Comparison of ENCODE assay signal across 21 cellular contexts in genomic region chr4:112655270-112655669, GRCh38. TPM values are rescaled to one million over a fixed set of nuclear protein-coding genes. Genes with fewer than 3 reads are reported as not detected.
DNase-seq lines count a peak whose midpoint lies in the region; ATAC-seq lines count a peak whose summit lies in the region.
"Had no signal": no experiment of that assay in that cellular context is flagged by ENCODE, and none has a peak within 500 bp of the region (broad histone marks: within the 10 kb centered on the region; RNA-seq: fewer than 3 reads in every experiment).

No MANE protein-coding gene starts in this region.

- ATAC-seq in activated naive CD8-positive, alpha-beta T cell treated with anti-CD3 and anti-CD28 coated beads, Interleukin-2, amount 10 ng/mL, durations not matched to agents 7 days and 5 days (ENCODE audit: low read depth) = no peak
- ATAC-seq in HG03159 (IDR thresholded peaks at IDR 0.05; ENCODE audit: unreplicated experiment) = no peak
- ATAC-seq: PC-3, SK-N-SH treated with all-trans-retinoic acid at 6 μM for 48 hours had no signal

- H3K27me3 ChIP-seq in Karpas-422 (ENCODE audit: low read length) = no peaks in the 10 kb centered on the region
- H3K27me3 ChIP-seq in iPS-18a (ENCODE audit: control insufficient read depth, insufficient read depth, low read length) = no peaks in the 10 kb centered on the region
- H3K27me3 ChIP-seq in HAP-1 (ENCODE audit: low read depth) = no peaks in the 10 kb centered on the region
- H3K27me3 ChIP-seq: SJCRH30 had no signal

- H3K9me2 ChIP-seq in Karpas-422 (replicated peaks; ENCODE audit: insufficient read depth, low read length) = no peaks in the 10 kb centered on the region

- H3K36me3 Mint-ChIP-seq in activated naive CD8-positive, alpha-beta T cell treated with anti-CD3 and anti-CD28 coated beads, Interleukin-2, amount 10 ng/mL, durations not matched to agents 7 days and 5 days = peaks cover 24% of the 10 kb centered on the region
- peaks cover 9% of the 10 kb centered on the region for H3K36me3 Mint-ChIP-seq in activated naive CD8-positive, alpha-beta T cell treated with anti-CD3 and anti-CD28 coated beads for 36 hours

- no peaks in the 10 kb centered on the region for H3K27me3 Mint-ChIP-seq in activated naive CD8-positive, alpha-beta T cell treated with anti-CD3 and anti-CD28 coated beads, Interleukin-2, amount 10 ng/mL, durations not matched to agents 7 days and 5 days
- H3K27me3 Mint-ChIP-seq in activated naive CD8-positive, alpha-beta T cell treated with anti-CD3 and anti-CD28 coated beads for 36 hours = no peaks in the 10 kb centered on the region

- no peaks in the 10 kb centered on the region for H3K9me3 Mint-ChIP-seq in activated naive CD8-positive, alpha-beta T cell treated with anti-CD3 and anti-CD28 coated beads, Interleukin-2, amount 10 ng/mL, durations not matched to agents 7 days and 5 days
- H3K9me3 Mint-ChIP-seq in activated naive CD8-positive, alpha-beta T cell treated with anti-CD3 and anti-CD28 coated beads for 36 hours = no peaks in the 10 kb centered on the region

- no peaks in the 10 kb centered on the region for H3K9me3 ChIP-seq in Karpas-422 (ENCODE audit: low read length)
- no peaks in the 10 kb centered on the region for H3K9me3 ChIP-seq in iPS-18a (ENCODE audit: control insufficient read depth, low read depth, low read length)
- no peaks in the 10 kb centered on the region for H3K9me3 ChIP-seq in HAP-1
- H3K9me3 ChIP-seq: SJCRH30 had no signal

- H3K4me1 Mint-ChIP-seq in activated naive CD8-positive, alpha-beta T cell treated with anti-CD3 and anti-CD28 coated beads, Interleukin-2, amount 10 ng/mL, durations not matched to agents 7 days and 5 days = no peaks in the 10 kb centered on the region
- H3K4me1 Mint-ChIP-seq in activated naive CD8-positive, alpha-beta T cell treated with anti-CD3 and anti-CD28 coated beads for 36 hours = no peaks in the 10 kb centered on the region

- H3K36me3 ChIP-seq in Karpas-422 (ENCODE audit: insufficient read depth, low read length) (peaks cover 72% of the 10 kb centered on the region), iPS-18a (ENCODE audit: control insufficient read depth, low read depth, low read length) (peaks cover 15% of the 10 kb centered on the region), HAP-1 (replicated peaks) (peaks cover 23% of the 10 kb centered on the region)

- H3K27ac ChIP-seq in Karpas-422 (ENCODE audit: low read length) = no peak overlapping the region
- H3K27ac ChIP-seq in iPS-18a (ENCODE audit: low read length) = peak overlapping the region; percentile 68
- H3K27ac ChIP-seq: SJCRH30 had no signal

- no peak overlapping the region for H3K4me2 ChIP-seq in Karpas-422 (ENCODE audit: low read depth, low read length, poor library complexity, severe bottlenecking)

- no peak overlapping the region for H2AFZ ChIP-seq in Karpas-422 (ENCODE audit: low read length)

- no peak for DNase-seq in activated naive CD8-positive, alpha-beta T cell treated with anti-CD3 and anti-CD28 coated beads, Interleukin-2, amount 10 ng/mL, durations not matched to agents 7 days and 5 days
- DNase-seq in activated naive CD8-positive, alpha-beta T cell treated with anti-CD3 and anti-CD28 coated beads for 36 hours = no peak
- DNase-seq in Karpas-422 = peak; percentile 6
- DNase-seq in COR-L47 (lab: John Stamatoyannopoulos, UW) = no peak
- no peak for DNase-seq in HAP-1 (ENCODE audit: low spot score in 2 of 2)
- no peak for DNase-seq in NCI-H524 (lab: John Stamatoyannopoulos, UW)
- DNase-seq: 8988T; ACHN; IMR-90; KG1; MM.1S; NCI-H2029; NCI-H446; NCI-H526; NCI-H82; NK-92 treated with Interleukin-12 subunit alpha and Interleukin-12 subunit beta, amount 100 ng/mL, for 24 hours; PC-3; SJCRH30 had no signal

- POLR2A ChIA-PET in activated naive CD8-positive, alpha-beta T cell treated with anti-CD3 and anti-CD28 coated beads, Interleukin-2, amount 10 ng/mL, durations not matched to agents 7 days and 5 days (lab: Charles Lee) = no interaction called here

- H3K4me3 Mint-ChIP-seq in activated naive CD8-positive, alpha-beta T cell treated with anti-CD3 and anti-CD28 coated beads, Interleukin-2, amount 10 ng/mL, durations not matched to agents 7 days and 5 days = no peak overlapping the region
- H3K4me3 Mint-ChIP-seq in activated naive CD8-positive, alpha-beta T cell treated with anti-CD3 and anti-CD28 coated beads for 36 hours = no peak overlapping the region

- H4K20me1 ChIP-seq in Karpas-422 (ENCODE audit: insufficient read depth, low read depth, low read length) = no peaks in the 10 kb centered on the region

- in situ Hi-C loops in HAP-1 (cut with MboI; ENCODE audit: low sequenced_read_pairs) = no loop called here

- H3K4me3 ChIP-seq in Karpas-422 (ENCODE audit: low read length) (no peak overlapping the region), iPS-18a (ENCODE audit: low read length) (peak overlapping the region; percentile 36), HAP-1 (no peak overlapping the region)
- H3K4me3 ChIP-seq: SJCRH30 had no signal

- peak overlapping the region; percentile 9 for H3K27ac Mint-ChIP-seq in activated naive CD8-positive, alpha-beta T cell treated with anti-CD3 and anti-CD28 coated beads, Interleukin-2, amount 10 ng/mL, durations not matched to agents 7 days and 5 days
- no peak overlapping the region for H3K27ac Mint-ChIP-seq in activated naive CD8-positive, alpha-beta T cell treated with anti-CD3 and anti-CD28 coated beads for 36 hours

- H3K9ac ChIP-seq in Karpas-422 (ENCODE audit: low read length) (no peak overlapping the region), iPS-18a (ENCODE audit: low read length) (peak overlapping the region; percentile 72)

- H3K79me2 ChIP-seq in Karpas-422 (ENCODE audit: low read length) = no peaks in the 10 kb centered on the region

- H3K4me1 ChIP-seq in Karpas-422 (ENCODE audit: low read length) = no peaks in the 10 kb centered on the region
- H3K4me1 ChIP-seq in iPS-18a (ENCODE audit: control insufficient read depth, low read depth, low read length) = peaks cover 45% of the 10 kb centered on the region
- H3K4me1 ChIP-seq in HAP-1 = peaks cover 24% of the 10 kb centered on the region
- H3K4me1 ChIP-seq: SJCRH30 had no signal

RNA-seq across cellular contexts. Expression of gene LARP7, which starts 18.3 kb away (rescaled TPM):
- total RNA-seq in activated naive CD8-positive, alpha-beta T cell treated with anti-CD3 and anti-CD28 coated beads, Interleukin-2, amount 10 ng/mL, durations not matched to agents 7 days and 5 days = 10 to 100 TPM; 49.7 to 55.9 TPM
- 10 to 100 TPM; 48.1 to 54.5 TPM for total RNA-seq in activated naive CD8-positive, alpha-beta T cell treated with anti-CD3 and anti-CD28 coated beads for 36 hours
- total RNA-seq in Karpas-422 (2014; rRNA removed; shearing (Covaris generic); ENCODE audit: low replicate concordance) = 53.9 and 63.7 TPM in 2 replicates

RNA-seq across cellular contexts. Expression of gene ZGRF1, which starts 18.6 kb away (rescaled TPM):
- total RNA-seq in activated naive CD8-positive, alpha-beta T cell treated with anti-CD3 and anti-CD28 coated beads, Interleukin-2, amount 10 ng/mL, durations not matched to agents 7 days and 5 days = 10 to 100 TPM; 43.2 to 43.9 TPM
- 10 to 100 TPM; 34.4 to 37.3 TPM for total RNA-seq in activated naive CD8-positive, alpha-beta T cell treated with anti-CD3 and anti-CD28 coated beads for 36 hours
- 18.3 and 39.8 TPM in 2 replicates for total RNA-seq in Karpas-422 (2014; rRNA removed; shearing (Covaris generic); ENCODE audit: low replicate concordance)
